14 cellular contexts compared by ENCODE assay signal in the genomic region with DNA sequence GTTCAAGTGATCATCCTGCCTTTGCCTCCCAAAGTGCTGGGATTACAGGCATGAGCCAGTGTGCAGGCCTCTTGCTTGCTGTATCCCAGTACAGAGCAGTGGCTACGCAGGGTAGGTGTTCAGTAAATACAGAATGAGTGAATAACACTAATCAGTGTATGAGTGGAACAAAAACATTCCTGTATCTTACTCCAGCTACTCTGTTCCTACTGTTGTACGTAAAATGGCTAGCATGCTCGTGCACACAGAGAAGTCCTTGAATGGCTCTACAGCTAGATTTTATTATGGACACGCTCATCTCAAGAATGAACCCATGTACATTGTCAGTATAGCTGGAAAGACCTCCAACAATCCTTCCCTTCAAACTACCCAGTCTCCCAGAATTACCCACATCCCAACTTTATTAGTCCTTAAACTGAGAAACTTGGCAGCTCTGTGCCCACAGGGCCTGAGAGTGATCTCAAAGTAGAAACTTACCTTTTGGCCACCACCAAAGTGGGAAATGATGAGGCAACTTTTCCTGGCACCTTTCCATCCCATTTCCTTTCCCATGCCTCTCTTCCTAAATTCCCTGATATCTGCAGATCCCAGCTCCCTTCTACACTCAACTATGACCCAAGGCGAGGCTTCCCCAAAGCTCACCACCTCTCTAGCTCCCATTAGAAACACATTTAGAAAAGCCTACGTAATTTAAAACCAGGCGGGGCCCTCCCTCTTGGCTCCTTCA.
DNase-seq lines count a peak whose midpoint lies in the region; ATAC-seq, FAIRE-seq and TF ChIP-seq lines count a peak whose summit lies in the region.
"Had no signal": no experiment of that assay in that cellular context is flagged by ENCODE, and none has a peak within 500 bp of the region (broad histone marks: within the 10 kb centered on the region; RNA-seq: fewer than 3 reads in every experiment).

No MANE protein-coding gene starts in this region.

- peaks cover 78% of the 10 kb centered on the region for H3K4me1 Mint-ChIP-seq in activated naive CD8-positive, alpha-beta T cell treated with anti-CD3 and anti-CD28 coated beads for 36 hours
- H3K4me1 Mint-ChIP-seq in activated T-helper 1 cell treated with anti-CD3 and anti-CD28 coated beads, Interleukin-12 subunit alpha, Interleukin-12 subunit beta, Interleukin-2, Interleukin-4 antibody, amounts not matched to agents 30 ng/mL and 10 ng/mL and 1 ng/mL, durations not matched to agents 14 hours and 24 hours and 36 hours (ENCODE audit: low read depth), result peaks cover 24% of the 10 kb centered on the region
- H3K4me1 Mint-ChIP-seq in Calu3 (ENCODE audit: low read depth, unreplicated experiment), result no peaks in the 10 kb centered on the region

- H3K9ac ChIP-seq in liver (ENCODE audit: low read depth in 1 of 2, low read length in 2 of 2) (no peak overlapping the region), HepG2 (ENCODE audit: insufficient read depth, low read depth, low read length) (no peak overlapping the region)

- no peak for DNase-seq in HepG2 (ENCODE audit: low spot score)
- no peak for DNase-seq in activated naive CD8-positive, alpha-beta T cell treated with anti-CD3 and anti-CD28 coated beads for 36 hours
- DNase-seq in lung microvascular endothelial cell (ENCODE audit: low read depth in 2 of 2), result peak; percentile 62 to 99
- DNase-seq in activated T-helper 1 cell treated with anti-CD3 and anti-CD28 coated beads, Interleukin-12 subunit alpha, Interleukin-12 subunit beta, Interleukin-2, Interleukin-4 antibody, amounts not matched to agents 30 ng/mL and 10 ng/mL and 1 ng/mL, durations not matched to agents 14 hours and 24 hours and 36 hours (ENCODE audit: low spot score), result no peak
- DNase-seq in Calu3, result no peak
- DNase-seq in foreskin keratinocyte, result no peak
- DNase-seq: activated CD8-positive, alpha-beta memory T cell treated with anti-CD3 and anti-CD28 coated beads for 24 hours; activated gamma-delta T cell treated with Interleukin-2 at 50 U/mL for 16 hours; DMS153; NCI-H1930 had no signal

- CTCF ChIA-PET in HepG2 (lab: Yijun Ruan, JAX; ENCODE audit: low intra/inter-chr PET ratio, low total read pairs) (no interaction called here), Calu3 (lab: Charles Lee) (no interaction called here)

- POLR2A ChIA-PET in HepG2 (lab: Yijun Ruan, JAX), result no interaction called here

- no peak for TF ChIP-seq CTCF in liver (IDR thresholded peaks at IDR 0.05; ENCODE audit: low read depth, low read length, missing input control)
- no peak for TF ChIP-seq CTCF in HepG2 (CRISPR knock-in tag; IDR thresholded peaks at IDR 0.05)
- TF ChIP-seq CTCF in Calu3 (IDR thresholded peaks at IDR 0.05; ENCODE audit: unreplicated experiment), result no peak
- no peak for TF ChIP-seq CTCF in foreskin keratinocyte (conservative IDR thresholded peaks at IDR 0.05)

- H3K9me3 Mint-ChIP-seq in activated naive CD8-positive, alpha-beta T cell treated with anti-CD3 and anti-CD28 coated beads for 36 hours, result no peaks in the 10 kb centered on the region
- no peaks in the 10 kb centered on the region for H3K9me3 Mint-ChIP-seq in activated T-helper 1 cell treated with anti-CD3 and anti-CD28 coated beads, Interleukin-12 subunit alpha, Interleukin-12 subunit beta, Interleukin-2, Interleukin-4 antibody, amounts not matched to agents 30 ng/mL and 10 ng/mL and 1 ng/mL, durations not matched to agents 14 hours and 24 hours and 36 hours
- no peaks in the 10 kb centered on the region for H3K9me3 Mint-ChIP-seq in Calu3 (ENCODE audit: low read depth, unreplicated experiment)
- H3K9me3 Mint-ChIP-seq: neural crest cell had no signal

- TF ChIP-seq EP300 in HepG2 (IDR thresholded peaks at IDR 0.05; ENCODE audit: low read depth in 2 of 2, low read length in 2 of 2) (no peak), HepG2 (CRISPR knock-in tag; IDR thresholded peaks at IDR 0.05; ENCODE audit: borderline replicate concordance) (no peak)

- H3K9me3 ChIP-seq in liver (ENCODE audit: control insufficient read depth in 4 of 4, low read length in 3 of 4), result no peaks in the 10 kb centered on the region
- no peaks in the 10 kb centered on the region for H3K9me3 ChIP-seq in HepG2 (ENCODE audit: low read length)
- H3K9me3 ChIP-seq: SJSA1 had no signal

- H2AFZ ChIP-seq in HepG2 (ENCODE audit: low read length), result no peak overlapping the region

- no peak for TF ChIP-seq POLR2A in HepG2 (IDR thresholded peaks at IDR 0.05; ENCODE audit: insufficient read depth in 1 of 2, low read depth in 2 of 2, low read length in 2 of 2)

- no peak for FAIRE-seq in HepG2 (lab: Jason Lieb, UNC)

- 93% methylated on average over 7 of the region's 7 CpGs for WGBS in liver
- WGBS in HepG2 (ENCODE audit: low lambda C conversion rate), result 100% methylated on average over 7 of the region's 7 CpGs

- H4K20me1 ChIP-seq in HepG2 (ENCODE audit: insufficient read depth, low read length), result no peaks in the 10 kb centered on the region

- no peaks in the 10 kb centered on the region for H3K27me3 ChIP-seq in liver (ENCODE audit: control insufficient read depth in 4 of 4, insufficient read depth in 4 of 4, low read length in 3 of 4)
- H3K27me3 ChIP-seq in HepG2 (ENCODE audit: control insufficient read depth in 1 of 2, insufficient read depth in 2 of 2, low read length in 2 of 2), result no peaks in the 10 kb centered on the region
- no peaks in the 10 kb centered on the region for H3K27me3 ChIP-seq in foreskin keratinocyte
- H3K27me3 ChIP-seq: SJSA1 had no signal

- in situ Hi-C loops in HepG2 (cut with HindIII; ENCODE audit: extremely low pct_ligation_motif_present, low pct_unique_long_range_greater_than_20kb), result no loop called here

- H3K36me3 ChIP-seq in liver (ENCODE audit: control insufficient read depth in 4 of 4, insufficient read depth in 3 of 4, low read depth in 1 of 4, low read length in 3 of 4) (no peaks in the 10 kb centered on the region), HepG2 (replicated peaks in 1 of 2; ENCODE audit: control insufficient read depth in 1 of 2, insufficient read depth in 2 of 2, low read length in 2 of 2) (peaks cover 1 to 12% of the 10 kb centered on the region in 2 experiments; a peak in 1 of 5 replicates)
- H3K36me3 ChIP-seq: SJSA1 had no signal

- BruUV-seq in HepG2 (replicated peaks; lab: Mats Ljungman, UMichigan), result no TSS peak
- BruUV-seq in Calu3 (replicated peaks; lab: Mats Ljungman, UMichigan), result no TSS peak

- intact Hi-C loops in HepG2 (cut with micrococcal nuclease; ENCODE audit: unreplicated experiment), result no loop called here
- intact Hi-C loops in activated T-helper 1 cell treated with anti-CD3 and anti-CD28 coated beads, Interleukin-12 subunit alpha, Interleukin-12 subunit beta, Interleukin-2, Interleukin-4 antibody, amounts not matched to agents 30 ng/mL and 10 ng/mL and 1 ng/mL, durations not matched to agents 14 hours and 24 hours and 36 hours (cut with micrococcal nuclease), result no loop called here
- intact Hi-C loops in Calu3 (cut with micrococcal nuclease; ENCODE audit: unreplicated experiment), result no loop called here

- TF ChIP-seq RAD21 in liver (IDR thresholded peaks at IDR 0.05) (peak; percentile 27 to 41), HepG2 (CRISPR knock-in tag; IDR thresholded peaks at IDR 0.05) (no peak)

- H3K36me3 Mint-ChIP-seq in activated naive CD8-positive, alpha-beta T cell treated with anti-CD3 and anti-CD28 coated beads for 36 hours, result peaks cover 19% of the 10 kb centered on the region
- H3K36me3 Mint-ChIP-seq in activated T-helper 1 cell treated with anti-CD3 and anti-CD28 coated beads, Interleukin-12 subunit alpha, Interleukin-12 subunit beta, Interleukin-2, Interleukin-4 antibody, amounts not matched to agents 30 ng/mL and 10 ng/mL and 1 ng/mL, durations not matched to agents 14 hours and 24 hours and 36 hours (ENCODE audit: low read depth), result no peaks in the 10 kb centered on the region
- H3K36me3 Mint-ChIP-seq in Calu3 (ENCODE audit: insufficient read depth, unreplicated experiment), result no peaks in the 10 kb centered on the region

- no peak overlapping the region for H3K4me3 Mint-ChIP-seq in activated naive CD8-positive, alpha-beta T cell treated with anti-CD3 and anti-CD28 coated beads for 36 hours
- H3K4me3 Mint-ChIP-seq in activated T-helper 1 cell treated with anti-CD3 and anti-CD28 coated beads, Interleukin-12 subunit alpha, Interleukin-12 subunit beta, Interleukin-2, Interleukin-4 antibody, amounts not matched to agents 30 ng/mL and 10 ng/mL and 1 ng/mL, durations not matched to agents 14 hours and 24 hours and 36 hours, result no peak overlapping the region
- H3K4me3 Mint-ChIP-seq in Calu3 (ENCODE audit: low read depth, unreplicated experiment), result no peak overlapping the region
- H3K4me3 Mint-ChIP-seq: neural crest cell had no signal

- no peaks in the 10 kb centered on the region for H3K27me3 Mint-ChIP-seq in activated naive CD8-positive, alpha-beta T cell treated with anti-CD3 and anti-CD28 coated beads for 36 hours
- peaks cover 34% of the 10 kb centered on the region for H3K27me3 Mint-ChIP-seq in activated T-helper 1 cell treated with anti-CD3 and anti-CD28 coated beads, Interleukin-12 subunit alpha, Interleukin-12 subunit beta, Interleukin-2, Interleukin-4 antibody, amounts not matched to agents 30 ng/mL and 10 ng/mL and 1 ng/mL, durations not matched to agents 14 hours and 24 hours and 36 hours (ENCODE audit: insufficient read depth)
- H3K27me3 Mint-ChIP-seq in Calu3 (ENCODE audit: unreplicated experiment), result no peaks in the 10 kb centered on the region

- peak overlapping the region; percentile 92 for H3K27ac Mint-ChIP-seq in activated naive CD8-positive, alpha-beta T cell treated with anti-CD3 and anti-CD28 coated beads for 36 hours
- H3K27ac Mint-ChIP-seq in activated T-helper 1 cell treated with anti-CD3 and anti-CD28 coated beads, Interleukin-12 subunit alpha, Interleukin-12 subunit beta, Interleukin-2, Interleukin-4 antibody, amounts not matched to agents 30 ng/mL and 10 ng/mL and 1 ng/mL, durations not matched to agents 14 hours and 24 hours and 36 hours, result no peak overlapping the region
- no peak overlapping the region for H3K27ac Mint-ChIP-seq in Calu3 (ENCODE audit: unreplicated experiment)

- ATAC-seq in HepG2 (no peak), foreskin keratinocyte (no peak), HG03469 (IDR thresholded peaks at IDR 0.05; ENCODE audit: unreplicated experiment) (no peak)

- H3K79me2 ChIP-seq in HepG2 (ENCODE audit: insufficient read depth, low read length), result peaks cover 10% of the 10 kb centered on the region

- H3K27ac ChIP-seq in liver (ENCODE audit: low read depth in 1 of 2, low read length in 2 of 2) (peak overlapping the region in 1 of 2 donors; percentile 8), HepG2 (ENCODE audit: extremely low read length, insufficient read depth, low read length) (no peak overlapping the region), foreskin keratinocyte (no peak overlapping the region)
- H3K27ac ChIP-seq: SJSA1 had no signal

- H3K4me3 ChIP-seq in liver (ENCODE audit: low read depth in 1 of 3, low read length in 3 of 3) (no peak overlapping the region), HepG2 (replicated peaks in 1 of 3; ENCODE audit: insufficient read depth in 1 of 3, low read depth in 2 of 3, low read length in 3 of 3) (no peak overlapping the region)
- H3K4me3 ChIP-seq: SJSA1 had no signal

- no peak overlapping the region for H3K4me2 ChIP-seq in HepG2 (ENCODE audit: low read depth, low read length)

- H3K4me1 ChIP-seq in liver (ENCODE audit: control insufficient read depth in 4 of 4, insufficient read depth in 4 of 4, low read length in 3 of 4) (peaks cover 0 to 13% (median 0%) of the 10 kb centered on the region in 4 donors), HepG2 (ENCODE audit: insufficient read depth, low read length) (peaks cover 36% of the 10 kb centered on the region), foreskin keratinocyte (no peaks in the 10 kb centered on the region)

Comparison
In these comparisons a context has a peak if more than half of its experiments do, and no peak if none do; other contexts are left out.
1. DNase-seq: peak in lung microvascular endothelial cell (2 of 2); none in HepG2 (single experiment), activated naive CD8-positive, alpha-beta T cell treated with anti-CD3 and anti-CD28 coated beads for 36 hours (single experiment), activated T-helper 1 cell treated with anti-CD3 and anti-CD28 coated beads, Interleukin-12 subunit alpha, Interleukin-12 subunit beta, Interleukin-2, Interleukin-4 antibody, amounts not matched to agents 30 ng/mL and 10 ng/mL and 1 ng/mL, durations not matched to agents 14 hours and 24 hours and 36 hours (single experiment), Calu3 (single experiment) and foreskin keratinocyte (0 of 2).